Comparison of ENCODE assay signal across 10 cellular contexts in the genomic region with DNA sequence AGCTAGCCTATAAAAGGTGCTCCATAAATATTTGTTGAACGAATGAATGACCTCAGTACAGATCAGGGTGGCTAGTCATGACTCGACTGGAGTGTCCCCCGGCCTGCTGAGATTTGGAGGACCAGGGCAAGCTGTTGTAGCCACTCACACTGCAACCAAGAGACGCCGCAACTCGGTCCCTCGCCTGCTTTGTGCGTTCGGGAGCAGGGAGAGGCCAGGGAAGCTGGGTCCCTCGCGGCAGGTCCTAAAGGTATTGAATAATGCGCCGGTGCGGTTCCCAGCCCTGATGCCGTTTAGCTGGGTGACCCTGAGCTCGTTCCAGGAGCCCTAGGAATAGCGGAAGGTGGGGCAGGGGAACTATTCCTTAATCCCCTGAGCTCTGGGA. TPM values are rescaled to one million over a fixed set of nuclear protein-coding genes. Genes with fewer than 3 reads are reported as not detected.
A peak's percentile ranks its signal among the peaks of the same experiment; 100 is the strongest.
DNase-seq lines count a peak whose midpoint lies in the region; ATAC-seq and TF ChIP-seq lines count a peak whose summit lies in the region.
"Had no signal": no experiment of that assay in that cellular context is flagged by ENCODE, and none has a peak within 500 bp of the region (broad histone marks: within the 10 kb centered on the region; RNA-seq: fewer than 3 reads in every experiment).

No MANE protein-coding gene starts in this region.

- peaks cover 0 to 4% of the 10 kb centered on the region in 2 donors for H3K36me3 Mint-ChIP-seq in CD4-positive, alpha-beta memory T cell

- no peak for TF ChIP-seq CTCF in WERI-Rb-1 (IDR thresholded peaks at IDR 0.05; ENCODE audit: low read depth, low read length)
- no peak for TF ChIP-seq CTCF in psoas muscle (IDR thresholded peaks at IDR 0.05)

- H3K36me3 ChIP-seq in CD4-positive, alpha-beta memory T cell (ENCODE audit: insufficient read depth, low read length): no peaks in the 10 kb centered on the region
- no peaks in the 10 kb centered on the region for H3K36me3 ChIP-seq in WERI-Rb-1
- H3K36me3 ChIP-seq in iPS-15b (ENCODE audit: control insufficient read depth, insufficient read depth, low read length): no peaks in the 10 kb centered on the region
- H3K36me3 ChIP-seq in psoas muscle (ENCODE audit: insufficient read depth in 1 of 2, low read depth in 1 of 2): no peaks in the 10 kb centered on the region
- H3K36me3 ChIP-seq: adrenal gland had no signal

- no peak overlapping the region for H3K9ac ChIP-seq in iPS-15b (ENCODE audit: low read depth, low read length)

- no peak for DNase-seq in CD4-positive, alpha-beta memory T cell
- DNase-seq in WERI-Rb-1: no peak
- DNase-seq in psoas muscle: no peak
- DNase-seq in NCI-H226: no peak
- DNase-seq in NCI-H524 treated with DMSO at 0.1 percent for 48 hours (lab: John Stamatoyannopoulos, UW): no peak
- no peak for DNase-seq in hippocampal formation (lab: John Stamatoyannopoulos, UW)
- DNase-seq: activated CD4-positive, alpha-beta T cell treated with anti-CD3 and anti-CD28 coated beads for 48 hours had no signal

- peaks cover 9% of the 10 kb centered on the region for H3K4me1 ChIP-seq in CD4-positive, alpha-beta memory T cell (ENCODE audit: insufficient read depth, low read length)
- H3K4me1 ChIP-seq in iPS-15b (ENCODE audit: control insufficient read depth, insufficient read depth, low read length) (peaks cover 40% of the 10 kb centered on the region), psoas muscle (peaks cover 19% of the 10 kb centered on the region)

- H3K4me3 ChIP-seq in CD4-positive, alpha-beta memory T cell (ENCODE audit: low read length in 2 of 2): no peak overlapping the region
- H3K4me3 ChIP-seq in WERI-Rb-1 (ENCODE audit: low read depth, low read length): peak overlapping the region; percentile 57
- H3K4me3 ChIP-seq in iPS-15b (ENCODE audit: low read depth, low read length): peak overlapping the region; percentile 80
- H3K4me3 ChIP-seq in psoas muscle: peak overlapping the region; percentile 78

- CTCF ChIA-PET in CD4-positive, alpha-beta memory T cell (lab: Charles Lee; ENCODE audit: partially characterized antibody): interaction anchor here (1.4 to 1.8 kb wide), 3 partner anchors 19 to 102 kb away, joined by 3 to 10 read pairs (median 6); no protein-coding TSS in a partner anchor

- peak overlapping the region in 5 of 8 donors; percentile 5 to 39 (median 19) for H3K4me3 Mint-ChIP-seq in CD4-positive, alpha-beta memory T cell

- H3K4me1 Mint-ChIP-seq in CD4-positive, alpha-beta memory T cell: peaks cover 11 to 25% (median 16%) of the 10 kb centered on the region in 4 donors

- peaks cover 43 to 58% of the 10 kb centered on the region in 2 donors for H3K27me3 Mint-ChIP-seq in CD4-positive, alpha-beta memory T cell

- peaks cover 0 to 4% (median 0%) of the 10 kb centered on the region in 8 donors for H3K9me3 Mint-ChIP-seq in CD4-positive, alpha-beta memory T cell

- POLR2A ChIA-PET in CD4-positive, alpha-beta memory T cell (lab: Charles Lee; ENCODE audit: partially characterized antibody): no interaction called here

- intact Hi-C loops in CD4-positive, alpha-beta memory T cell (cut with micrococcal nuclease): no loop called here
- intact Hi-C loops in psoas muscle (cut with DNase I): no loop called here

- ATAC-seq in psoas muscle (peak in 1 of 4 donors; percentile 0), HG03025 (IDR thresholded peaks at IDR 0.05; ENCODE audit: low FRiP score, unreplicated experiment) (no peak)

- no peaks in the 10 kb centered on the region for H3K9me3 ChIP-seq in CD4-positive, alpha-beta memory T cell (ENCODE audit: control insufficient read depth in 1 of 2, low read length in 2 of 2)
- no peaks in the 10 kb centered on the region for H3K9me3 ChIP-seq in WERI-Rb-1 (ENCODE audit: severe bottlenecking)
- H3K9me3 ChIP-seq in iPS-15b (ENCODE audit: control insufficient read depth, insufficient read depth, low read length): no peaks in the 10 kb centered on the region
- H3K9me3 ChIP-seq in psoas muscle: no peaks in the 10 kb centered on the region
- H3K9me3 ChIP-seq: adrenal gland had no signal

- H3K27ac Mint-ChIP-seq in CD4-positive, alpha-beta memory T cell: no peak overlapping the region

- peaks cover 12% of the 10 kb centered on the region for H3K27me3 ChIP-seq in CD4-positive, alpha-beta memory T cell (ENCODE audit: insufficient read depth, low read length)
- no peaks in the 10 kb centered on the region for H3K27me3 ChIP-seq in WERI-Rb-1 (ENCODE audit: insufficient read depth, low read depth, severe bottlenecking)
- H3K27me3 ChIP-seq in iPS-15b (ENCODE audit: control insufficient read depth, insufficient read depth, low read length): peaks cover 7% of the 10 kb centered on the region
- H3K27me3 ChIP-seq in psoas muscle (ENCODE audit: insufficient read depth in 3 of 3, low read length in 2 of 3): no peaks in the 10 kb centered on the region
- H3K27me3 ChIP-seq: adrenal gland had no signal

- no peak overlapping the region for H3K27ac ChIP-seq in CD4-positive, alpha-beta memory T cell (ENCODE audit: low read depth, low read length)
- H3K27ac ChIP-seq in WERI-Rb-1: peak overlapping the region; percentile 98
- H3K27ac ChIP-seq in psoas muscle: peak overlapping the region; percentile 90

- 16 to 38% (median 19%) methylated on average over 17 of the region's 17 CpGs for WGBS in psoas muscle, 3 donors

RNA-seq across cellular contexts. Expression of gene IGDCC4, which starts 1.8 kb away (rescaled TPM):
- under 1 TPM; 0.06 to 0.22 TPM for total RNA-seq in CD4-positive, alpha-beta memory T cell
- polyA plus RNA-seq in CD4-positive, alpha-beta memory T cell: under 1 TPM in 1 of 2 donors, not detected in 1; 0.24 TPM
- total RNA-seq in psoas muscle: 10 to 100 TPM in 2 of 4 donors, 1 to 10 TPM in 2; 4.8 to 34.1 (median 10.4) TPM
- polyA plus RNA-seq in psoas muscle: 1 to 10 TPM; 2.7 to 4.6 (median 3.8) TPM

RNA-seq across cellular contexts. Expression of gene IGDCC3, which starts 43.2 kb away (rescaled TPM):
- not detected for total RNA-seq in CD4-positive, alpha-beta memory T cell
- polyA plus RNA-seq in CD4-positive, alpha-beta memory T cell: not detected
- total RNA-seq in psoas muscle: not detected
- polyA plus RNA-seq in psoas muscle: not detected

Comparison
In these comparisons a context has a peak if more than half of its experiments do, and no peak if none do; other contexts are left out.
1. H3K4me3 ChIP-seq: peak in WERI-Rb-1 (single experiment), iPS-15b (single experiment) and psoas muscle (single experiment); none in CD4-positive, alpha-beta memory T cell (0 of 2).
2. RNA of gene IGDCC4, which starts 1.8 kb away (total RNA-seq): 4.8 to 34.1 TPM in psoas muscle; 0.06 to 0.22 TPM in CD4-positive, alpha-beta memory T cell; every median in the first group is over 4 times any median in the second.